Comparison of ENCODE assay signal across 10 cellular contexts in the genomic region with DNA sequence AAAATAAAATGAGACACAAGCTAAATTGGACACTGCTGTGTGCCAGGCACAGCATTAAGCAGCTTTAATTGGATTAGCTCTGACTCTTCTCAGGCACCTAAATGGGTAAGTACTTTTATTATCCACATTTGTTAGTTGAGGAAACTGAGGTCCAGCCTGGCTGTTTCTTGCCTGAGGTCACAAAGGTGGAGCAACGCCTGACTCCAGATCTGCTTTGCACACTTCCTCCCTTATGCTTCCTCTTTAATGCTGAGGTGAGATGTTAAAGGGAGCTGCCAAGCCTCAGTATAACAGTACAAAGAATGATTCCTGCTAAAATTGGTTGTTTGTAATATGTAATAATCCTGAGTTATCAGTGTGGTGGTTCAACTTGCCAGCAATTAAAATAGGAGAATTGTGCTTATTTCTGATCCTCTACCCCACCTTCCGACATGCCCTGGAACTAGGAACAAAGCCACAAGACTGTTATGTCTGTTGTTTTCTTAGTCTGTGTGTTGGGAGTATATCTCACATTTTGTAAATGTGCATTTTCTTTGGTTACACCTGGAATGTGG.
DNase-seq lines count a peak whose midpoint lies in the region; ATAC-seq and TF ChIP-seq lines count a peak whose summit lies in the region.
"Had no signal": no experiment of that assay in that cellular context is flagged by ENCODE, and none has a peak within 500 bp of the region (broad histone marks: within the 10 kb centered on the region; RNA-seq: fewer than 3 reads in every experiment).

No MANE protein-coding gene starts in this region.

- no peaks in the 10 kb centered on the region for H3K27me3 ChIP-seq in SK-N-SH (ENCODE audit: insufficient read depth)
- no peaks in the 10 kb centered on the region for H3K27me3 ChIP-seq in right atrium auricular region
- H3K27me3 ChIP-seq in stomach smooth muscle (ENCODE audit: control insufficient read depth in 1 of 2, insufficient read depth in 2 of 2, low read length in 2 of 2), result no peaks in the 10 kb centered on the region

- H3K36me3 ChIP-seq in SK-N-SH (replicated peaks in 1 of 2; ENCODE audit: control insufficient read depth in 1 of 2, insufficient read depth in 2 of 2, low read length in 1 of 2) (no peaks in the 10 kb centered on the region), right atrium auricular region (no peaks in the 10 kb centered on the region), stomach smooth muscle (ENCODE audit: control insufficient read depth in 2 of 2, insufficient read depth in 2 of 2, low read length in 2 of 2) (no peaks in the 10 kb centered on the region)

- H3K27ac ChIP-seq in SK-N-SH (ENCODE audit: low read depth in 2 of 2, low read length in 1 of 2) (peak overlapping the region in 1 of 2 experiments; percentile 34; a peak in 2 of 4 replicates), right atrium auricular region (peak overlapping the region; percentile 97 to 99), stomach smooth muscle (ENCODE audit: low read length) (no peak overlapping the region)

- no peaks in the 10 kb centered on the region for H3K27me3 Mint-ChIP-seq in T-helper 17 cell

- H3K9ac ChIP-seq in SK-N-SH (no peak overlapping the region), stomach smooth muscle (ENCODE audit: low read length in 2 of 2) (peak overlapping the region in 1 of 2 donors; percentile 34)

- H3K9me3 ChIP-seq in SK-N-SH (no peaks in the 10 kb centered on the region), T-helper 17 cell (ENCODE audit: control insufficient read depth, low read length, poor library complexity, severe bottlenecking) (no peaks in the 10 kb centered on the region), right atrium auricular region (no peaks in the 10 kb centered on the region), stomach smooth muscle (ENCODE audit: control insufficient read depth in 2 of 2, low read length in 2 of 2) (no peaks in the 10 kb centered on the region)

- H3F3A ChIP-seq in SK-N-SH (replicated peaks; ENCODE audit: insufficient read depth), result peaks cover 19% of the 10 kb centered on the region

- H3K4me3 Mint-ChIP-seq in T-helper 17 cell, result peak overlapping the region; percentile 71

- peaks cover 56% of the 10 kb centered on the region for H3K79me2 ChIP-seq in SK-N-SH (ENCODE audit: insufficient read depth)

- CTCF ChIA-PET in SK-N-SH (lab: Yijun Ruan, JAX), result interaction anchor here (0.9 to 5.5 kb wide), 4 partner anchors 25 to 87 kb away, joined by 3 to 35 read pairs (median 9); no protein-coding TSS in a partner anchor

- no peak overlapping the region for H3K4me3 ChIP-seq in SK-N-SH (ENCODE audit: low read depth in 2 of 2, low read length in 1 of 2)
- H3K4me3 ChIP-seq in right atrium auricular region, result peak overlapping the region; percentile 74 to 84
- peak overlapping the region; percentile 21 to 57 for H3K4me3 ChIP-seq in stomach smooth muscle (ENCODE audit: low read length in 2 of 2)

- POLR2A ChIA-PET in SK-N-SH (lab: Yijun Ruan, JAX), result no interaction called here

- no peaks in the 10 kb centered on the region for H4K20me1 ChIP-seq in SK-N-SH (ENCODE audit: insufficient read depth)

- TF ChIP-seq RAD21 in SK-N-SH (IDR thresholded peaks at IDR 0.05; ENCODE audit: low read length), result no peak

- no peak for TF ChIP-seq CTCF in SK-N-SH (IDR thresholded peaks at IDR 0.05)
- TF ChIP-seq CTCF in right atrium auricular region (IDR thresholded peaks at IDR 0.05), result no peak

- no peaks in the 10 kb centered on the region for H3K36me3 Mint-ChIP-seq in T-helper 17 cell (ENCODE audit: low read depth)

- peak overlapping the region; percentile 70 for H3K27ac Mint-ChIP-seq in T-helper 17 cell

- no peak overlapping the region for H2AFZ ChIP-seq in SK-N-SH (ENCODE audit: low read depth)

- ATAC-seq in SK-N-SH treated with all-trans-retinoic acid at 6 μM for 48 hours (no peak), T-helper 17 cell (no peak), HG03175 (IDR thresholded peaks at IDR 0.05; ENCODE audit: unreplicated experiment) (no peak)

- DNase-seq in SK-N-SH (no peak), T-helper 17 cell (no peak), right atrium auricular region (ENCODE audit: low spot score) (no peak), NCI-H510A (lab: John Stamatoyannopoulos, UW) (no peak), NCI-H2227 treated with DMSO at 0.1 percent for 48 hours (lab: John Stamatoyannopoulos, UW) (no peak)
- DNase-seq: ACHN; activated CD4-positive, alpha-beta T cell treated with anti-CD3 and anti-CD28 coated beads for 1 hour had no signal

- no peaks in the 10 kb centered on the region for H3K9me2 ChIP-seq in SK-N-SH

- TF ChIP-seq EP300 in SK-N-SH (IDR thresholded peaks at IDR 0.05; ENCODE audit: borderline replicate concordance in 1 of 2, low read depth in 1 of 2, low read length in 1 of 2), result no peak; a peak in 1 of 4 replicates

- peak overlapping the region; percentile 82; the same call in 1 of the 2 replicates for H3K4me2 ChIP-seq in SK-N-SH

- peaks cover 57% of the 10 kb centered on the region for H3K4me1 Mint-ChIP-seq in T-helper 17 cell

- H3K4me1 ChIP-seq in SK-N-SH (ENCODE audit: control insufficient read depth in 1 of 2, insufficient read depth in 2 of 2, low read depth in 1 of 2, low read length in 1 of 2) (peaks cover 6 to 13% of the 10 kb centered on the region in 2 experiments; a peak in 2 of 4 replicates), right atrium auricular region (peaks cover 0 to 70% of the 10 kb centered on the region in 2 donors), stomach smooth muscle (ENCODE audit: control insufficient read depth, insufficient read depth, low read length) (peaks cover 11% of the 10 kb centered on the region)

- 72% methylated on average over 2 of the region's 2 CpGs for whole genome bisulfite sequencing in SK-N-SH (ENCODE audit: low lambda C conversion rate)

TF ChIP-seq in SK-N-SH, 30 proteins besides CTCF, POLR2A, EP300 and RAD21:
- TF ChIP-seq FOSL2 (IDR thresholded peaks at IDR 0.05; ENCODE audit: borderline replicate concordance, low read depth) (no peak), ELF1 (IDR thresholded peaks at IDR 0.05) (no peak), RCOR1 (IDR thresholded peaks at IDR 0.05; ENCODE audit: low read length) (peak; percentile 27; the same call in 1 of the 2 replicates)

TF ChIP-seq in SK-N-SH treated with all-trans-retinoic acid at 6 μM for 48 hours, 23 proteins besides CTCF, POLR2A, EP300 and RAD21:
- TF ChIP-seq ZNF70 (CRISPR knock-in tag; IDR thresholded peaks at IDR 0.05), result no peak
- no peak for TF ChIP-seq GLIS3 (CRISPR knock-in tag; IDR thresholded peaks at IDR 0.05)
- TF ChIP-seq ZNF8 (CRISPR knock-in tag; IDR thresholded peaks at IDR 0.05), result no peak
- TF ChIP-seq RARB (CRISPR knock-in tag; IDR thresholded peaks at IDR 0.05), result no peak
TF ChIP-seq in SK-N-SH treated with all-trans-retinoic acid at 6 μM for 48 hours: peak in this region for 0.

Comparison
In these comparisons a context has a peak if more than half of its experiments do, and no peak if none do; other contexts are left out.
1. H3K4me3 ChIP-seq: peak in right atrium auricular region (2 of 2) and stomach smooth muscle (2 of 2); none in SK-N-SH (0 of 2).